Comparison of ENCODE assay signal across 9 cellular contexts in the genomic region with DNA sequence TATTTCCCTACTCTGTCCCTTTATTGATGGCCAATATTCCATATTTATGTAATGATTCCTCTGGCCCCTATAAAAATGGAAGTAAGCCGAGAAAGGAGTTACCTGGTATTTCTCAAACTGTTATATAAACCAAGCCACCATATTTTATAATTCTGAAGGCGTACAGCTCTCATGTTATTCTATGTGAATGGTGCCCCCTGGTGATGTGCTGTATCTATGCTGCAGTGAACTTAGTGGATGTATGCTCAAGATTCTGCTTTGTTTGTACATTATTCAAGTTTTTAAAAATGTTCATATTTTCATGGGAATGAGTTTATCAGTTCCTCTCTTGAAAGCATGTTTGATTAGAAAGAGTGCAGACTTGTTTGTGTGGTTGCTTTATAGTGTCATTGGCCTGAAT.
DNase-seq lines count a peak whose midpoint lies in the region; ATAC-seq and TF ChIP-seq lines count a peak whose summit lies in the region.
"Had no signal": no experiment of that assay in that cellular context is flagged by ENCODE, and none has a peak within 500 bp of the region (broad histone marks: within the 10 kb centered on the region; RNA-seq: fewer than 3 reads in every experiment).

No MANE protein-coding gene starts in this region.

- H3K9me2 ChIP-seq in OCI-LY1 (ENCODE audit: low read depth, low read length) = no peaks in the 10 kb centered on the region

- ATAC-seq in psoas muscle = no peak
- no peak for ATAC-seq in HG03196 (IDR thresholded peaks at IDR 0.05; ENCODE audit: unreplicated experiment)
- ATAC-seq in GM18511 (IDR thresholded peaks at IDR 0.05; ENCODE audit: unreplicated experiment) = no peak

- no peaks in the 10 kb centered on the region for H3F3A ChIP-seq in OCI-LY1 (ENCODE audit: insufficient read depth, low read length)

- intact Hi-C loops in psoas muscle (cut with DNase I) = loop anchor here in 1 of 2 donors (5.0 kb wide), 2 partner anchors 172 to 427 kb away; no protein-coding TSS in a partner anchor

- no peak overlapping the region for H3K9ac ChIP-seq in OCI-LY1 (ENCODE audit: low read length)
- H3K9ac ChIP-seq: BLaER1 had no signal

- no peaks in the 10 kb centered on the region for H3K4me1 ChIP-seq in OCI-LY1 (ENCODE audit: insufficient read depth, low read length, severe bottlenecking)
- H3K4me1 ChIP-seq in psoas muscle = no peaks in the 10 kb centered on the region
- H3K4me1 ChIP-seq: BLaER1 had no signal

- no peak overlapping the region for H2AFZ ChIP-seq in OCI-LY1 (ENCODE audit: low read length)

- H3K27ac ChIP-seq in OCI-LY1 (ENCODE audit: low read depth, low read length, poor library complexity, severe bottlenecking) = no peak overlapping the region
- H3K27ac ChIP-seq in psoas muscle = no peak overlapping the region
- H3K27ac ChIP-seq: BLaER1 had no signal

- H3K4me3 ChIP-seq in OCI-LY1 (ENCODE audit: low read depth, low read length, poor library complexity, severe bottlenecking) = no peak overlapping the region
- H3K4me3 ChIP-seq in fibroblast of pulmonary artery (replicated peaks; ENCODE audit: low read depth, low read length) = no peak overlapping the region
- H3K4me3 ChIP-seq in psoas muscle = no peak overlapping the region
- H3K4me3 ChIP-seq: BLaER1 had no signal

- TF ChIP-seq CTCF in OCI-LY1 (IDR thresholded peaks at IDR 0.05; ENCODE audit: low read length) = peak; percentile 72
- TF ChIP-seq CTCF in fibroblast of pulmonary artery (IDR thresholded peaks at IDR 0.05; ENCODE audit: low read length, missing control alignments) = peak; percentile 84
- peak; percentile 40 for TF ChIP-seq CTCF in psoas muscle (IDR thresholded peaks at IDR 0.05)

- H4K20me1 ChIP-seq in OCI-LY1 (ENCODE audit: insufficient read depth, low read length) = no peaks in the 10 kb centered on the region
- H4K20me1 ChIP-seq: BLaER1 had no signal

- H3K36me3 ChIP-seq in OCI-LY1 (ENCODE audit: insufficient read depth, low read length) (no peaks in the 10 kb centered on the region), psoas muscle (ENCODE audit: insufficient read depth in 1 of 2, low read depth in 1 of 2) (no peaks in the 10 kb centered on the region)
- H3K36me3 ChIP-seq: BLaER1 had no signal

- no peak overlapping the region for H3K4me2 ChIP-seq in OCI-LY1 (ENCODE audit: low read length)
- H3K4me2 ChIP-seq: BLaER1 had no signal

- WGBS in psoas muscle, 3 donors = 26 to 36% (median 32%) methylated on average over 2 of the region's 2 CpGs

- H3K27me3 ChIP-seq in OCI-LY1 (ENCODE audit: insufficient read depth, low read length) (no peaks in the 10 kb centered on the region), psoas muscle (ENCODE audit: insufficient read depth in 3 of 3, low read length in 2 of 3) (no peaks in the 10 kb centered on the region)
- H3K27me3 ChIP-seq: BLaER1 had no signal

- H3K9me3 ChIP-seq in OCI-LY1 (ENCODE audit: low read length) (no peaks in the 10 kb centered on the region), psoas muscle (no peaks in the 10 kb centered on the region)
- H3K9me3 ChIP-seq: BLaER1 had no signal

- DNase-seq in NCI-H1092 treated with DMSO at 0.1 percent for 48 hours (lab: John Stamatoyannopoulos, UW) = peak; percentile 29
- no peak for DNase-seq in NCI-H1092 (lab: John Stamatoyannopoulos, UW)
- DNase-seq in fibroblast of pulmonary artery (ENCODE audit: low read depth) = peak; percentile 81
- DNase-seq in psoas muscle = no peak
- DNase-seq in activated gamma-delta T cell treated with Interleukin-2 at 50 U/mL for 16 hours = no peak

- no peaks in the 10 kb centered on the region for H3K79me2 ChIP-seq in OCI-LY1 (ENCODE audit: insufficient read depth, low read length)

Comparison
In these comparisons a context has a peak if more than half of its experiments do, and no peak if none do; other contexts are left out.
1. DNase-seq: peak in NCI-H1092 treated with DMSO at 0.1 percent for 48 hours (single experiment) and fibroblast of pulmonary artery (single experiment); none in NCI-H1092 (single experiment), psoas muscle (0 of 2) and activated gamma-delta T cell treated with Interleukin-2 at 50 U/mL for 16 hours (single experiment).
2. Peak in every context shown above with its lines, with median percentiles within 50 percentile points of each other: CTCF ChIP-seq.